Comparison of ENCODE assay signal across 12 cellular contexts in the genomic region with DNA sequence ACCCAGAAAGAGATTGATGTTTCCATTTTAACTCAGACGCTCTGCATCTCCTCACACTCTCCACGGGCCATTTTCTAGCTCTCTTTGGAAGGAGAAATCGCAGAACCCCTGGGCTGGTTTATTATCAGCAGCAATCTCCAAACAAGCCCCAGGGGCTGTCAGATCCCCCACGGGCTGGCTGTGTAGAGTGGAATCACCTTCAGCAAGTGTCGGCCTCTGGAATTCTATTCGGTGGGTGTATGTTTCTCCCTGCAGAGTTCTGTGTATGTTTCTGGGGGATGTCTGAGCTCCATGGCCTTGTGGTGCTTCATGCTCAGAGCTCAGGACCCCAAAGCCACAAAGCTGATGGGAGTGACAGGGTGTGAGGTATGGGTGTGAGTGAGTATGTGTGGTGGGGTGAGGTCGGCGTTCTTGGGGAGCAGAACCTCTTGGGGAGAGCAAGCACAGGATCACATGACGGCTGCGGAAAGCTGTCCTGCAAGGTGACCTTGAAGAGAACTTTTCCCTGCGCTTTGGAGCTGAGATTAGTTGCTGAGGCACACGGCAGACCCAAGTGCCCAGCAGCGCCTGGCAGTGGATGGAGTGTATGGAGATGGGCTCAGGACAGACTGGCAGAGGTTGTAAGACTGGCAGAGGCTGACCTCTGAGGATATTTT. TPM values are rescaled to one million over a fixed set of nuclear protein-coding genes. Genes with fewer than 3 reads are reported as not detected.
A peak's percentile ranks its signal among the peaks of the same experiment; 100 is the strongest.
DNase-seq lines count a peak whose midpoint lies in the region; ATAC-seq and TF ChIP-seq lines count a peak whose summit lies in the region.
"Had no signal": no experiment of that assay in that cellular context is flagged by ENCODE, and none has a peak within 500 bp of the region (broad histone marks: within the 10 kb centered on the region; RNA-seq: fewer than 3 reads in every experiment).

No MANE protein-coding gene starts in this region.

- no peak overlapping the region for H3K4me3 Mint-ChIP-seq in activated CD8-positive, alpha-beta memory T cell treated with anti-CD3 and anti-CD28 coated beads, Interleukin-2, amount 10 ng/mL, durations not matched to agents 7 days and 5 days
- H3K4me3 Mint-ChIP-seq: activated T-helper 17 cell treated with anti-CD3 and anti-CD28 coated beads, Interleukin-2, amount 50 U/mL, for 72 hours; central memory CD8-positive, alpha-beta T cell had no signal

- H3K36me3 Mint-ChIP-seq in activated CD8-positive, alpha-beta memory T cell treated with anti-CD3 and anti-CD28 coated beads, Interleukin-2, amount 10 ng/mL, durations not matched to agents 7 days and 5 days = no peaks in the 10 kb centered on the region

- no peak for TF ChIP-seq POLR2A in prostate gland (IDR thresholded peaks at IDR 0.05)

- no peak for ATAC-seq in activated CD8-positive, alpha-beta memory T cell treated with anti-CD3 and anti-CD28 coated beads, Interleukin-2, amount 10 ng/mL, durations not matched to agents 7 days and 5 days
- ATAC-seq in left lobe of liver = no peak
- ATAC-seq in HG02884 (IDR thresholded peaks at IDR 0.05; ENCODE audit: unreplicated experiment) = no peak
- ATAC-seq in HG03457 (IDR thresholded peaks at IDR 0.05; ENCODE audit: unreplicated experiment) = no peak
- ATAC-seq: activated T-helper 17 cell treated with anti-CD3 and anti-CD28 coated beads, Interleukin-2, amount 50 U/mL, for 72 hours had no signal

- H3K27me3 ChIP-seq in left ventricle myocardium inferior (ENCODE audit: low read depth) (no peaks in the 10 kb centered on the region), prostate gland (replicated peaks; ENCODE audit: insufficient read depth) (no peaks in the 10 kb centered on the region)
- H3K27me3 ChIP-seq: right lobe of liver had no signal

- H3K9me3 Mint-ChIP-seq in activated CD8-positive, alpha-beta memory T cell treated with anti-CD3 and anti-CD28 coated beads, Interleukin-2, amount 10 ng/mL, durations not matched to agents 7 days and 5 days (ENCODE audit: low read depth) = no peaks in the 10 kb centered on the region
- H3K9me3 Mint-ChIP-seq: activated T-helper 17 cell treated with anti-CD3 and anti-CD28 coated beads, Interleukin-2, amount 50 U/mL, for 72 hours; central memory CD8-positive, alpha-beta T cell had no signal

- H3K36me3 ChIP-seq in left ventricle myocardium inferior (no peaks in the 10 kb centered on the region), prostate gland (no peaks in the 10 kb centered on the region)
- H3K36me3 ChIP-seq: right lobe of liver had no signal

- intact Hi-C loops in left ventricle myocardium inferior (cut with micrococcal nuclease) = no loop called here
- intact Hi-C loops in prostate gland (cut with DNase I) = loop anchor here (2.0 to 10.0 kb wide), 4 partner anchors 32 to 166 kb away; a partner anchor contains a TSS

- H3K27ac ChIP-seq in left ventricle myocardium inferior (replicated peaks) (peak overlapping the region; percentile 85), prostate gland (peak overlapping the region; percentile 70 to 78)
- H3K27ac ChIP-seq: right lobe of liver had no signal

- CTCF ChIA-PET in activated CD8-positive, alpha-beta memory T cell treated with anti-CD3 and anti-CD28 coated beads, Interleukin-2, amount 10 ng/mL, durations not matched to agents 7 days and 5 days (lab: Charles Lee) = interaction anchor here (1.0 kb wide), 1 partner anchor 49 kb away, joined by 3 read pairs; no protein-coding TSS in a partner anchor

- no peaks in the 10 kb centered on the region for H3K4me1 Mint-ChIP-seq in activated CD8-positive, alpha-beta memory T cell treated with anti-CD3 and anti-CD28 coated beads, Interleukin-2, amount 10 ng/mL, durations not matched to agents 7 days and 5 days
- H3K4me1 Mint-ChIP-seq: activated T-helper 17 cell treated with anti-CD3 and anti-CD28 coated beads, Interleukin-2, amount 50 U/mL, for 72 hours; central memory CD8-positive, alpha-beta T cell had no signal

- TF ChIP-seq CTCF in left ventricle myocardium inferior (IDR thresholded peaks at IDR 0.05; ENCODE audit: borderline replicate concordance) (no peak), prostate gland (IDR thresholded peaks at IDR 0.05) (no peak)

- no peaks in the 10 kb centered on the region for H3K27me3 Mint-ChIP-seq in activated CD8-positive, alpha-beta memory T cell treated with anti-CD3 and anti-CD28 coated beads, Interleukin-2, amount 10 ng/mL, durations not matched to agents 7 days and 5 days
- H3K27me3 Mint-ChIP-seq: activated T-helper 17 cell treated with anti-CD3 and anti-CD28 coated beads, Interleukin-2, amount 50 U/mL, for 72 hours; central memory CD8-positive, alpha-beta T cell had no signal

- WGBS in prostate gland = 23% methylated on average over 13 of the region's 13 CpGs

- H3K27ac Mint-ChIP-seq in activated CD8-positive, alpha-beta memory T cell treated with anti-CD3 and anti-CD28 coated beads, Interleukin-2, amount 10 ng/mL, durations not matched to agents 7 days and 5 days = no peak overlapping the region
- H3K27ac Mint-ChIP-seq: activated T-helper 17 cell treated with anti-CD3 and anti-CD28 coated beads, Interleukin-2, amount 50 U/mL, for 72 hours had no signal

- H3K4me1 ChIP-seq in left ventricle myocardium inferior = peaks cover 53% of the 10 kb centered on the region
- H3K4me1 ChIP-seq in prostate gland (replicated peaks) = no peaks in the 10 kb centered on the region
- H3K4me1 ChIP-seq: right lobe of liver had no signal

- H3K9me3 ChIP-seq in left ventricle myocardium inferior (replicated peaks) (no peaks in the 10 kb centered on the region), prostate gland (no peaks in the 10 kb centered on the region)
- H3K9me3 ChIP-seq: right lobe of liver had no signal

- H3K4me3 ChIP-seq in left ventricle myocardium inferior = peak overlapping the region; percentile 70
- peak overlapping the region; percentile 19 to 20 for H3K4me3 ChIP-seq in prostate gland
- H3K4me3 ChIP-seq: right lobe of liver had no signal

- peak; percentile 35 for DNase-seq in activated CD8-positive, alpha-beta memory T cell treated with anti-CD3 and anti-CD28 coated beads, Interleukin-2, amount 10 ng/mL, durations not matched to agents 7 days and 5 days
- DNase-seq in activated CD8-positive, alpha-beta memory T cell treated with anti-CD3 and anti-CD28 coated beads, Interleukin-2, amount 50 U/mL, for 4 hours = no peak
- DNase-seq in left ventricle myocardium inferior (no peak), prostate gland (ENCODE audit: low spot score) (no peak), left lobe of liver (ENCODE audit: low spot score) (no peak), SIG-M5 treated with dmso at 0.1 percent for 504 hours (lab: John Stamatoyannopoulos, UW; ENCODE audit: unreplicated experiment) (no peak)
- DNase-seq: activated CD4-positive, CD25-positive, alpha-beta regulatory T cell treated with anti-CD3 and anti-CD28 coated beads, Interleukin-2, amount 50 U/mL, for 72 hours had no signal

RNA-seq across cellular contexts. Expression of a gene that starts 0.5 kb away (rescaled TPM):
- under 1 TPM; 0.58 to 0.96 TPM for total RNA-seq in activated CD8-positive, alpha-beta memory T cell treated with anti-CD3 and anti-CD28 coated beads, Interleukin-2, amount 10 ng/mL, durations not matched to agents 7 days and 5 days
- total RNA-seq in left ventricle myocardium inferior = 64.8 TPM
- 10 to 100 TPM in 1 of 2 donors, 1 to 10 TPM in 1; 6.7 to 18.6 TPM for total RNA-seq in prostate gland
- total RNA-seq in left lobe of liver = 1.5 TPM
